In genomic region chr12:92771011-92771410, GRCh38 we compare ENCODE assay signal across 11 cellular contexts.
"Had no signal": no experiment of that assay in that cellular context is flagged by ENCODE, and none has a peak within 500 bp of the region (broad histone marks: within the 10 kb centered on the region; RNA-seq: fewer than 3 reads in every experiment).

No MANE protein-coding gene starts in this region.

- ATAC-seq: body of pancreas; effector memory CD8-positive, alpha-beta T cell; naive thymus-derived CD8-positive, alpha-beta T cell; WTC11 had no signal

- H3K27me3 ChIP-seq: body of pancreas, right atrium auricular region, thyroid gland had no signal

- DNase-seq: activated CD4-positive, alpha-beta T cell treated with anti-CD3 and anti-CD28 coated beads for 48 hours; activated naive CD4-positive, alpha-beta T cell treated with anti-CD3 and anti-CD28 coated beads, Interleukin-2, amount 10 ng/mL, durations not matched to agents 7 days and 5 days; body of pancreas; central memory CD4-positive, alpha-beta T cell; effector memory CD8-positive, alpha-beta T cell; lower lobe of right lung; naive thymus-derived CD8-positive, alpha-beta T cell; thyroid gland had no signal

- H3K4me3 ChIP-seq: body of pancreas, lower lobe of right lung, right atrium auricular region, skin epidermis, thyroid gland had no signal

- H3K4me1 ChIP-seq: body of pancreas had no signal

- H3K36me3 ChIP-seq: thyroid gland had no signal

- H3K27ac ChIP-seq: body of pancreas, lower lobe of right lung, right atrium auricular region, skin epidermis had no signal

- H3K9me3 ChIP-seq: body of pancreas, lower lobe of right lung, right atrium auricular region, thyroid gland had no signal
